In the genomic region with DNA sequence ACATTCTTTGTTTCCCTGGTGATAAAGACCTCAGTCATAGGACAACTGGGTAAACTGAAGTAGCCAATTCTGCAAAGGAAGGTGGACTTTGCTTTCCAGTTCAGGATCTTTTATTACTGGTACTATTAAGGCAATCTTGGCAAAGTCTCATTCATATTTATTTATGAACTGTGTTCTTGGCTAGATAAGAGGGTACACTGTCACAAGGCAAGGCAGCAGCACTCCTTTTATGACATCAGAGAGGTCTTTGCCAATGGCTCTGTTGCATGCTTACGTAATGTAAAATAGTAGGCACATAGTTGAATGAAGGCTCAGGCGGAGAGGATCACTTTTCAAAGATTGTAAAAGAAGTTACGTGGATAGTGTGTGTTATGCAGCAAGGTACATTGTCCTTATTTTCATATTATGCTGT, we compare ENCODE assay signal across 25 cellular contexts.
DNase-seq lines count a peak whose midpoint lies in the region; ATAC-seq and TF ChIP-seq lines count a peak whose summit lies in the region.
"Had no signal": no experiment of that assay in that cellular context is flagged by ENCODE, and none has a peak within 500 bp of the region (broad histone marks: within the 10 kb centered on the region; RNA-seq: fewer than 3 reads in every experiment).

No MANE protein-coding gene starts in this region.

- H3K4me3 ChIP-seq in gastroesophageal sphincter (no peak overlapping the region), mucosa of rectum (ENCODE audit: low read length in 2 of 2) (no peak overlapping the region), stomach (no peak overlapping the region)
- H3K4me3 ChIP-seq: GM12878, upper lobe of left lung had no signal

- H3K9ac ChIP-seq in mucosa of rectum (ENCODE audit: low read depth in 1 of 2, low read length in 2 of 2): no peak overlapping the region

- TF ChIP-seq CTCF in gastroesophageal sphincter (IDR thresholded peaks at IDR 0.05) (no peak), stomach (IDR thresholded peaks at IDR 0.05) (no peak)

- no peak overlapping the region for H3K27ac ChIP-seq in gastroesophageal sphincter
- peak overlapping the region; percentile 72 to 75 for H3K27ac ChIP-seq in mucosa of rectum (ENCODE audit: low read depth in 2 of 2, low read length in 2 of 2)
- H3K27ac ChIP-seq in stomach: peak overlapping the region in 2 of 5 donors; percentile 22 to 44
- H3K27ac ChIP-seq: upper lobe of left lung had no signal

- H3K9me3 ChIP-seq in gastroesophageal sphincter (peaks cover 0 to 12% (median 0%) of the 10 kb centered on the region in 3 donors), mucosa of rectum (ENCODE audit: control insufficient read depth in 2 of 2, low read length in 2 of 2) (no peaks in the 10 kb centered on the region), stomach (peaks cover 0 to 13% (median 4%) of the 10 kb centered on the region in 4 donors)
- H3K9me3 ChIP-seq: upper lobe of left lung had no signal

- DNase-seq in Right ventricle myocardium inferior (ENCODE audit: missing footprints): no peak
- no peak for DNase-seq in left cardiac atrium
- DNase-seq in stomach: no peak
- DNase-seq in NOMO-1 treated with dmso at 0.1 percent for 144 hours (lab: John Stamatoyannopoulos, UW; ENCODE audit: unreplicated experiment): no peak
- DNase-seq in NCI-H1930 (lab: John Stamatoyannopoulos, UW): no peak
- DNase-seq: 8988T; anterior cingulate cortex; C1 segment of cervical spinal cord; endodermal cell; foreskin fibroblast; HCEC 1CT; NCI-H1417 treated with DMSO at 0.1 percent for 48 hours; NCI-H2081; NCI-H345; posterior cingulate gyrus; SIG-M5; stimulated activated naive B cell treated with anti-CD40 and anti-IgM and Interleukin-4, amounts not matched to agents 10 μg/mL and 1 μg/mL and 100 μg/mL, for 72 hours; upper lobe of left lung had no signal

- H3K36me3 ChIP-seq in gastroesophageal sphincter (no peaks in the 10 kb centered on the region), mucosa of rectum (ENCODE audit: control insufficient read depth in 2 of 2, insufficient read depth in 2 of 2, low read length in 2 of 2) (no peaks in the 10 kb centered on the region), stomach (no peaks in the 10 kb centered on the region)
- H3K36me3 ChIP-seq: upper lobe of left lung had no signal

- intact Hi-C loops in Right ventricle myocardium inferior (cut with DNase I) (loop anchor here (5.0 kb wide), 1 partner anchor 33 kb away; no protein-coding TSS in a partner anchor), left cardiac atrium (cut with DNase I) (no loop called here), stomach (cut with DNase I; ENCODE audit: low total_unique reads) (no loop called here)

- WGBS in gastroesophageal sphincter (ENCODE audit: low coverage in 1 of 2), 2 donors: 69 to 76% methylated on average over 3 of the region's 3 CpGs
- 57 to 72% (median 64%) methylated on average over 3 of the region's 3 CpGs for WGBS in stomach, 5 donors

- H3K4me1 ChIP-seq in gastroesophageal sphincter (no peaks in the 10 kb centered on the region), mucosa of rectum (ENCODE audit: control insufficient read depth in 2 of 2, insufficient read depth in 2 of 2, low read length in 2 of 2) (peaks cover 2 to 7% of the 10 kb centered on the region in 2 donors), stomach (peaks cover 0 to 15% (median 0%) of the 10 kb centered on the region in 4 donors)

- TF ChIP-seq POLR2A in gastroesophageal sphincter (IDR thresholded peaks at IDR 0.05) (no peak), stomach (IDR thresholded peaks at IDR 0.05) (no peak)

- TF ChIP-seq EP300 in gastroesophageal sphincter (IDR thresholded peaks at IDR 0.05) (peak; percentile 11), stomach (IDR thresholded peaks at IDR 0.05) (peak; percentile 54)

- ATAC-seq in Right ventricle myocardium inferior (peak; percentile 86), left cardiac atrium (no peak), gastroesophageal sphincter (peak; percentile 70), GM21717 (IDR thresholded peaks at IDR 0.05; ENCODE audit: unreplicated experiment) (no peak)
- ATAC-seq: activated naive CD4-positive, alpha-beta T cell treated with anti-CD3 and anti-CD28 coated beads, Interleukin-2, amount 50 U/mL, for 72 hours; activated T-helper 17 cell treated with anti-CD3 and anti-CD28 coated beads, Interleukin-2, amount 50 U/mL, for 72 hours; GM12878; Panc1; stimulated activated naive B cell treated with anti-CD40 and anti-IgM and Interleukin-4, amounts not matched to agents 10 μg/mL and 1 μg/mL and 100 μg/mL, for 72 hours had no signal

- H3K27me3 ChIP-seq in gastroesophageal sphincter: no peaks in the 10 kb centered on the region
- no peaks in the 10 kb centered on the region for H3K27me3 ChIP-seq in mucosa of rectum (ENCODE audit: control insufficient read depth in 2 of 2, insufficient read depth in 2 of 2, low read length in 2 of 2)
- no peaks in the 10 kb centered on the region for H3K27me3 ChIP-seq in stomach
- H3K27me3 ChIP-seq: upper lobe of left lung had no signal

Comparison
In these comparisons a context has a peak if more than half of its experiments do, and no peak if none do; other contexts are left out.
1. ATAC-seq: peak in Right ventricle myocardium inferior (single experiment) and gastroesophageal sphincter (single experiment); none in left cardiac atrium (0 of 2) and GM21717 (single experiment).
2. H3K27ac ChIP-seq: peak in mucosa of rectum (2 of 2); none in gastroesophageal sphincter (0 of 4).